In the genomic region with DNA sequence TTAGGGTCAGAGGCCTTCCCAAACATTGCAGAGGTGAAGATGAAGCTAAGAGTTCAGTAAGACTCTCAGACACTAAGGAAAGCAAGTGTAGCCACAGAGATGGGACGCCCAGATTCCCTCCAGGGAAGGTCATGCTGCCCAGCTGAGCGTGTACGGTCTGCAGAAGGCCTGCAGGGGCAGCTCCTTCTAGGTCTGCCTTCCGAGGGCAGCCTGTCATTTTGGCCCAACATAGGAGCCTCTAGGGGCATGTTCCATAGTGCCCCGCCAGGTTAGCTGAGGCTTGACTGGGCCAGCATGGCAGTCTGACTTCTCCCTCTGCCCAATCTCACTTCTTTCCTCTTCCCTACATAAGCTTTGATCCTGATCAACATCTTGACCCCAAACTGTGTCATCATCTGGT, we compare ENCODE assay signal across 29 cellular contexts.
DNase-seq lines count a peak whose midpoint lies in the region; ATAC-seq and TF ChIP-seq lines count a peak whose summit lies in the region.
"Had no signal": no experiment of that assay in that cellular context is flagged by ENCODE, and none has a peak within 500 bp of the region (broad histone marks: within the 10 kb centered on the region; RNA-seq: fewer than 3 reads in every experiment).

No MANE protein-coding gene starts in this region.

- H2BK12ac ChIP-seq in H9 (ENCODE audit: insufficient read length, low read depth, low read length) = no peak overlapping the region

- H4K8ac ChIP-seq in H9 (replicated peaks; ENCODE audit: insufficient read length, low read depth, low read length) = no peak overlapping the region

- no peaks in the 10 kb centered on the region for H4K20me1 ChIP-seq in H9 (ENCODE audit: control insufficient read depth, insufficient read depth, insufficient read length)
- H4K20me1 ChIP-seq: BLaER1 had no signal

- no peaks in the 10 kb centered on the region for H3K79me2 ChIP-seq in H9 (ENCODE audit: insufficient read depth, low read length)

- DNase-seq in activated naive CD8-positive, alpha-beta T cell treated with anti-CD3 and anti-CD28 coated beads, Interleukin-2, amount 50 U/mL, for 24 hours = no peak
- DNase-seq in H9 (peak; percentile 41), immature natural killer cell (no peak), omental fat pad (ENCODE audit: low spot score) (no peak)
- no peak for DNase-seq in stimulated activated naive CD4-positive, alpha-beta T cell (lab: John Stamatoyannopoulos, UW)
- DNase-seq: activated naive CD4-positive, alpha-beta T cell treated with Interleukin-2 at 50 U/mL for 16 hours; activated T-cell treated with anti-CD3 and anti-CD28 coated beads, Interleukin-2, amount 50 U/mL, for 48 hours; amniotic stem cell; Calu3; cerebellar nuclear complex; dermis blood vessel endothelial cell; heart right ventricle; Kasumi-1; kidney; left ventricle myocardium superior; NCI-H1436; NCI-H226; NCI-H526 treated with DMSO at 0.1 percent for 48 hours; occipital lobe; Right ventricle myocardium superior; stomach; thyroid gland had no signal

- no peak overlapping the region for H4K91ac ChIP-seq in H9 (ENCODE audit: insufficient read length, low read depth, low read length)

- H3K4me1 ChIP-seq in H9 (ENCODE audit: insufficient read depth, low read length) = no peaks in the 10 kb centered on the region
- H3K4me1 ChIP-seq: BLaER1, thyroid gland, vagina had no signal

- H3K4me2 ChIP-seq in H9 (ENCODE audit: insufficient read depth, insufficient read length, low read length) = no peak overlapping the region
- H3K4me2 ChIP-seq: BLaER1 had no signal

- WGBS in H9 (ENCODE audit: extremely low coverage, insufficient read length, low lambda C conversion rate) = no CpG with 5 or more reads among the region's 5 CpGs

- H3K4me1 Mint-ChIP-seq in activated naive CD8-positive, alpha-beta T cell (ENCODE audit: low read depth) = peaks cover 54% of the 10 kb centered on the region
- H3K4me1 Mint-ChIP-seq in activated naive CD8-positive, alpha-beta T cell treated with anti-CD3 and anti-CD28 coated beads, Interleukin-2, amount 50 U/mL, for 24 hours = peaks cover 28% of the 10 kb centered on the region
- H3K4me1 Mint-ChIP-seq in H9 (0 out of 4 replicates have a peak, but pooled peaks cover 0 to 3% of the 10 kb centered on the region in 2 experiments), immature natural killer cell (peaks cover 75 to 96% of the 10 kb centered on the region in 2 donors)
- H3K4me1 Mint-ChIP-seq: brain had no signal

- H3K27me3 ChIP-seq in H9 (ENCODE audit: insufficient read depth, low read length) = no peaks in the 10 kb centered on the region
- H3K27me3 ChIP-seq: BLaER1, heart right ventricle, stomach, thyroid gland, vagina had no signal

- H3K27me3 Mint-ChIP-seq in activated naive CD8-positive, alpha-beta T cell = no peaks in the 10 kb centered on the region
- H3K27me3 Mint-ChIP-seq in activated naive CD8-positive, alpha-beta T cell treated with anti-CD3 and anti-CD28 coated beads, Interleukin-2, amount 50 U/mL, for 24 hours = no peaks in the 10 kb centered on the region
- no peaks in the 10 kb centered on the region; the same call in 1 of the 2 replicates for H3K27me3 Mint-ChIP-seq in H9 (ENCODE audit: low read depth)
- H3K27me3 Mint-ChIP-seq in immature natural killer cell (ENCODE audit: low read depth in 3 of 3) = peaks cover 3 to 14% (median 4%) of the 10 kb centered on the region in 3 donors
- H3K27me3 Mint-ChIP-seq: brain had no signal

- no peak overlapping the region for H3T11ph ChIP-seq in H9 (ENCODE audit: low read length)

- H2AK5ac ChIP-seq in H9 (ENCODE audit: insufficient read length, low read length) = no peak overlapping the region

- no peak overlapping the region for H3K14ac ChIP-seq in H9 (ENCODE audit: insufficient read depth, low read length)

- no peak overlapping the region for H2BK120ac ChIP-seq in H9 (ENCODE audit: low read depth, low read length, poor library complexity, severe bottlenecking)

- H3K23me2 ChIP-seq in H9 (ENCODE audit: insufficient read length, low read depth, low read length, poor library complexity, severe bottlenecking) = no peaks in the 10 kb centered on the region

- no peak overlapping the region for H3K18ac ChIP-seq in H9 (ENCODE audit: insufficient read length, low read depth, low read length)

- H3K23ac ChIP-seq in H9 (ENCODE audit: insufficient read length, low read depth, low read length) = no peak overlapping the region

- no peaks in the 10 kb centered on the region for H3K9me3 ChIP-seq in H9 (ENCODE audit: control insufficient read depth, low read depth, low read length)
- H3K9me3 ChIP-seq: BLaER1, heart right ventricle, stomach, thyroid gland, vagina had no signal

- no peak overlapping the region for H3K27ac ChIP-seq in H9 (ENCODE audit: insufficient read length, low read depth, low read length)
- H3K27ac ChIP-seq: BLaER1, heart right ventricle, stomach, thyroid gland, vagina had no signal

- H3K79me1 ChIP-seq in H9 (ENCODE audit: insufficient read depth, low read depth, low read length, poor library complexity, severe bottlenecking) = no peaks in the 10 kb centered on the region

- no peak overlapping the region for H3K4ac ChIP-seq in H9 (ENCODE audit: low read depth, low read length)

- H3K56ac ChIP-seq in H9 (ENCODE audit: insufficient read length, low read depth, low read length) = no peak overlapping the region

- ATAC-seq in activated naive CD8-positive, alpha-beta T cell treated with anti-CD3 and anti-CD28 coated beads, Interleukin-2, amount 50 U/mL, for 24 hours = no peak
- no peak for ATAC-seq in HG03378 (IDR thresholded peaks at IDR 0.05; ENCODE audit: unreplicated experiment)
- no peak for ATAC-seq in omental fat pad (ENCODE audit: low FRiP score)
- ATAC-seq: left ventricle myocardium superior, Panc1, SK-N-SH treated with all-trans-retinoic acid at 6 μM for 48 hours had no signal

- H3K4me3 Mint-ChIP-seq in activated naive CD8-positive, alpha-beta T cell = no peak overlapping the region
- H3K4me3 Mint-ChIP-seq in activated naive CD8-positive, alpha-beta T cell treated with anti-CD3 and anti-CD28 coated beads, Interleukin-2, amount 50 U/mL, for 24 hours = no peak overlapping the region
- H3K4me3 Mint-ChIP-seq in H9 (no peak overlapping the region), immature natural killer cell (no peak overlapping the region)
- H3K4me3 Mint-ChIP-seq: brain had no signal

- H2BK5ac ChIP-seq in H9 (ENCODE audit: insufficient read length, low read length) = no peak overlapping the region

- no peak overlapping the region for H4K5ac ChIP-seq in H9 (ENCODE audit: insufficient read length, low read depth, low read length)

- no peak overlapping the region for H2BK20ac ChIP-seq in H9 (ENCODE audit: low read depth, low read length, poor library complexity, severe bottlenecking)

- H3K9ac ChIP-seq in H9 (ENCODE audit: extremely low read depth, insufficient read length, low read length) = no peak overlapping the region
- H3K9ac ChIP-seq: BLaER1 had no signal

- peak overlapping the region; percentile 58 for H3K27ac Mint-ChIP-seq in activated naive CD8-positive, alpha-beta T cell
- H3K27ac Mint-ChIP-seq in activated naive CD8-positive, alpha-beta T cell treated with anti-CD3 and anti-CD28 coated beads, Interleukin-2, amount 50 U/mL, for 24 hours = no peak overlapping the region
- H3K27ac Mint-ChIP-seq in H9 (peak overlapping the region in 1 of 3 experiments; percentile 13; a peak in 1 of 7 replicates), immature natural killer cell (peak overlapping the region; percentile 32 to 89 (median 65))
- H3K27ac Mint-ChIP-seq: brain had no signal

- H2BK15ac ChIP-seq in H9 (ENCODE audit: low read depth, low read length) = no peak overlapping the region

- TF ChIP-seq CTCF in H9 (conservative IDR thresholded peaks at IDR 0.05) = no peak; the same call in 2 of the 3 replicates
- no peak for TF ChIP-seq CTCF in omental fat pad (IDR thresholded peaks at IDR 0.05)

- peaks cover 10% of the 10 kb centered on the region for H3K36me3 Mint-ChIP-seq in activated naive CD8-positive, alpha-beta T cell
- peaks cover 50% of the 10 kb centered on the region for H3K36me3 Mint-ChIP-seq in activated naive CD8-positive, alpha-beta T cell treated with anti-CD3 and anti-CD28 coated beads, Interleukin-2, amount 50 U/mL, for 24 hours (ENCODE audit: low read depth)
- H3K36me3 Mint-ChIP-seq in H9 (ENCODE audit: insufficient read depth in 1 of 3, low read depth in 3 of 3) (peaks cover 7 to 22% (median 22%) of the 10 kb centered on the region in 3 experiments), immature natural killer cell (peaks cover 12 to 58% (median 40%) of the 10 kb centered on the region in 3 donors)

- H3K9me3 Mint-ChIP-seq in activated naive CD8-positive, alpha-beta T cell (ENCODE audit: low read depth) = no peaks in the 10 kb centered on the region
- no peaks in the 10 kb centered on the region for H3K9me3 Mint-ChIP-seq in activated naive CD8-positive, alpha-beta T cell treated with anti-CD3 and anti-CD28 coated beads, Interleukin-2, amount 50 U/mL, for 24 hours
- H3K9me3 Mint-ChIP-seq in H9 (no peaks in the 10 kb centered on the region), immature natural killer cell (no peaks in the 10 kb centered on the region)
- H3K9me3 Mint-ChIP-seq: brain had no signal

- H2AFZ ChIP-seq in H9 (ENCODE audit: low read length) = no peak overlapping the region
